ENCODE assay signal across 10 cellular contexts in genomic region chr6:111837641-111838500, GRCh38. TPM values are rescaled to one million over a fixed set of nuclear protein-coding genes. Genes with fewer than 3 reads are reported as not detected.
DNase-seq lines count a peak whose midpoint lies in the region; ATAC-seq and TF ChIP-seq lines count a peak whose summit lies in the region.
"Had no signal": no experiment of that assay in that cellular context is flagged by ENCODE, and none has a peak within 500 bp of the region (broad histone marks: within the 10 kb centered on the region; RNA-seq: fewer than 3 reads in every experiment).

No MANE protein-coding gene starts in this region.

- H3K27ac ChIP-seq in sigmoid colon, result no peak overlapping the region

- H3K4me1 ChIP-seq in sigmoid colon, result no peaks in the 10 kb centered on the region

- H3K27me3 ChIP-seq in sigmoid colon, result no peaks in the 10 kb centered on the region
- H3K27me3 ChIP-seq: BE2C had no signal

- WGBS in sigmoid colon, 2 donors, result 67 to 80% methylated on average over 8 of the region's 8 CpGs

- DNase-seq in CD1c-positive myeloid dendritic cell (ENCODE audit: extremely low spot score), result peak; percentile 24
- DNase-seq in central memory CD4-positive, alpha-beta T cell, result peak; percentile 52
- no peak for DNase-seq in GM19238 (ENCODE audit: insufficient read length, low spot score)
- no peak for DNase-seq in COR-L47 (lab: John Stamatoyannopoulos, UW)
- no peak for DNase-seq in midbrain (lab: John Stamatoyannopoulos, UW)
- no peak for DNase-seq in sigmoid colon
- DNase-seq: BE2C, NCI-H1092 treated with DMSO at 0.1 percent for 48 hours had no signal

- no peak for TF ChIP-seq EP300 in sigmoid colon (IDR thresholded peaks at IDR 0.05)

- intact Hi-C loops in sigmoid colon (cut with DNase I), result no loop called here

- H3K36me3 ChIP-seq in sigmoid colon, result no peaks in the 10 kb centered on the region
- H3K36me3 ChIP-seq: BE2C had no signal

- peak; percentile 68 for ATAC-seq in GM21367 (IDR thresholded peaks at IDR 0.05; ENCODE audit: unreplicated experiment)
- ATAC-seq in HG03460 (IDR thresholded peaks at IDR 0.05; ENCODE audit: unreplicated experiment), result peak; percentile 67

- no peak for TF ChIP-seq CTCF in sigmoid colon (IDR thresholded peaks at IDR 0.05)

- H3K4me3 ChIP-seq in sigmoid colon, result no peak overlapping the region

- TF ChIP-seq POLR2A in sigmoid colon (IDR thresholded peaks at IDR 0.05), result no peak

- no peaks in the 10 kb centered on the region for H3K9me3 ChIP-seq in sigmoid colon
- H3K9me3 ChIP-seq: BE2C had no signal

RNA-seq across cellular contexts. Expression of gene FYN, which starts 35.4 kb away (rescaled TPM):
- total RNA-seq in sigmoid colon, result 10 to 100 TPM; 56.9 to 81.4 (median 67.9) TPM
- polyA plus RNA-seq in sigmoid colon, result 10 to 100 TPM in 2 of 3 donors, 1 to 10 TPM in 1; 2.3 to 43.9 (median 35.4) TPM

Comparison
In these comparisons a context has a peak if more than half of its experiments do, and no peak if none do; other contexts are left out.
1. DNase-seq: peak in CD1c-positive myeloid dendritic cell (single experiment) and central memory CD4-positive, alpha-beta T cell (single experiment); none in GM19238 (single experiment), COR-L47 (single experiment), midbrain (single experiment) and sigmoid colon (single experiment).